ENCODE assay signal across 8 cellular contexts in genomic region chr14:65536781-65537423, GRCh38.
"Had no signal": no experiment of that assay in that cellular context is flagged by ENCODE, and none has a peak within 500 bp of the region (broad histone marks: within the 10 kb centered on the region; RNA-seq: fewer than 3 reads in every experiment).

No MANE protein-coding gene starts in this region.

- H2AFZ ChIP-seq: GM23338 had no signal

- H3K4me3 ChIP-seq: GM23338 had no signal

- H3K4me2 ChIP-seq: GM23338 had no signal

- FAIRE-seq: H1, H54 had no signal

- ATAC-seq: GM23338 had no signal

- H3K27ac ChIP-seq: HL-60 had no signal

- DNase-seq: H9, HCEC 1CT, HFFc6, KG1 had no signal
